1 cellular context compared by ENCODE assay signal in the genomic region with DNA sequence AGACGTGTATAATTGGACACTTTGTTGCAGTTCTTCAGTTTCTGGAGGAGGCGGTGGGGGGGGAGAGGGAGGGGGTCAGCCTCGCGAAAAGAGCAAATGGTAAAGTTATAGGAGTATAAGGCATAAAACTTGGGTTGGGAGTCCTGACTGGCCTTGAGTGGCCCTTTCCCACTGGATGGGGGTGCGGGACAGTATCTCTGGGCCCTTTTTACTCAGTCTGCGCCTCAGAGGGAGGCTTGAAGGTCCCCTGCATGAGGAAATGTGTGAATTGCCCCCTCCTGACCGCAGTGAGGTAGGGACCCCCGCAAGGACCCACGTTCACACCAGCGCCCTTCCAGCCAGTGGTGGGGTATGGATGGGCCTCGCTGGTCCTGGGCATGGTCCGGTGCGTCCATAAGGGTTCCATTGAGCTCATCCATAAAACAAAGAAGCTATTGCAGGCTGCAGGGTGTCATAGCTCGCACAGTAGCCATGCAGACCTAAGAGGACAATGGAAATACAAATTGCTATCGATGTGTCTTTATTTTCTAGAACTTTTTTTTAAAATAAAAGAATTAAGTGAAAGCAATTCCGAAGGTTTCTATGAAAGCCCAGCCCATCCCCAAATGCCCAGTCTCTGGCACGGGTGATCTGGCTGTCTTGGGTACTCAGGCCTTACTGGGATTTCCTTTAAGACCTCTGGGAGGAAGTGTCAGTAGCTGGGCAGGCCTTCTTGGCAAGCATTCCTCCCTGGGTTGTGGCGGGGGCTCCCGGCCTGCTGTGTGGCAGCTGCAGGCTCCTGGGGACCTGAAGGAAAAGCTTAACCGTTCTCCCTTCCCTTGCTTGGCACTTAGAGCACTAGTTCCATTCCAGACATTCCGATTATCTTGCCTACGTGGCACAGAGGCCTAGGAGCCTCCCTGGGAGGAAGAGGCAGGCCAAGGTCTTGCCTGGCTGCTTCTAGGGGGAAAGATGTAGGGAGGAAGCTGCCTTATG.
A peak's percentile ranks its signal among the peaks of the same experiment; 100 is the strongest.
TF ChIP-seq lines count a peak whose summit lies in the region.

No MANE protein-coding gene starts in this region.

TF ChIP-seq in H1, 55 proteins besides CTCF, POLR2A, EP300 and RAD21 (continued from another document):
- no peak for TF ChIP-seq ZNF274 (IDR thresholded peaks at IDR 0.05; ENCODE audit: borderline replicate concordance, extremely low read depth, low read length)
- TF ChIP-seq JUND (IDR thresholded peaks at IDR 0.05; ENCODE audit: low read length): no peak
- no peak for TF ChIP-seq KDM5A (IDR thresholded peaks at IDR 0.05; ENCODE audit: low read length)
- TF ChIP-seq CBX8 (IDR thresholded peaks at IDR 0.05; ENCODE audit: borderline replicate concordance, low read depth, low read length): no peak
- TF ChIP-seq KDM4A (IDR thresholded peaks at IDR 0.05; ENCODE audit: low read depth, low read length, severe bottlenecking): no peak
- TF ChIP-seq SIRT6 (IDR thresholded peaks at IDR 0.05; ENCODE audit: low read length): no peak
- TF ChIP-seq CHD2 (IDR thresholded peaks at IDR 0.05; ENCODE audit: low read length): no peak
- TF ChIP-seq TEAD4 (IDR thresholded peaks at IDR 0.05; ENCODE audit: low read depth, low read length): peak; percentile 83
- no peak for TF ChIP-seq EZH2 (IDR thresholded peaks at IDR 0.05; ENCODE audit: low read depth, low read length, severe bottlenecking)
- TF ChIP-seq, protein P1, sequence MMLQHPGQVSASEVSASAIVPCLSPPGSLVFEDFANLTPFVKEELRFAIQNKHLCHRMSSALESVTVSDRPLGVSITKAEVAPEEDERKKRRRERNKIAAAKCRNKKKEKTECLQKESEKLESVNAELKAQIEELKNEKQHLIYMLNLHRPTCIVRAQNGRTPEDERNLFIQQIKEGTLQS (IDR thresholded peaks at IDR 0.05; ENCODE audit: insufficient read depth, low read depth, low read length): no peak
- no peak for TF ChIP-seq SP2 (IDR thresholded peaks at IDR 0.05; ENCODE audit: low read length)
- TF ChIP-seq JUN (IDR thresholded peaks at IDR 0.05; ENCODE audit: low read depth, low read length): no peak
- TF ChIP-seq POLR2AphosphoS5 (IDR thresholded peaks at IDR 0.05; ENCODE audit: low read depth, low read length): 0 out of 2 replicates have a peak, but pooled peaks have one; percentile 34
- TF ChIP-seq TCF12 (IDR thresholded peaks at IDR 0.05; ENCODE audit: low read depth, low read length): peak; percentile 75; the same call in 1 of the 2 replicates
- no peak for TF ChIP-seq SRF (IDR thresholded peaks at IDR 0.05; ENCODE audit: low read depth, low read length)
TF ChIP-seq in H1: peak in this region for 4.
